8 cellular contexts compared by ENCODE assay signal in the genomic region with DNA sequence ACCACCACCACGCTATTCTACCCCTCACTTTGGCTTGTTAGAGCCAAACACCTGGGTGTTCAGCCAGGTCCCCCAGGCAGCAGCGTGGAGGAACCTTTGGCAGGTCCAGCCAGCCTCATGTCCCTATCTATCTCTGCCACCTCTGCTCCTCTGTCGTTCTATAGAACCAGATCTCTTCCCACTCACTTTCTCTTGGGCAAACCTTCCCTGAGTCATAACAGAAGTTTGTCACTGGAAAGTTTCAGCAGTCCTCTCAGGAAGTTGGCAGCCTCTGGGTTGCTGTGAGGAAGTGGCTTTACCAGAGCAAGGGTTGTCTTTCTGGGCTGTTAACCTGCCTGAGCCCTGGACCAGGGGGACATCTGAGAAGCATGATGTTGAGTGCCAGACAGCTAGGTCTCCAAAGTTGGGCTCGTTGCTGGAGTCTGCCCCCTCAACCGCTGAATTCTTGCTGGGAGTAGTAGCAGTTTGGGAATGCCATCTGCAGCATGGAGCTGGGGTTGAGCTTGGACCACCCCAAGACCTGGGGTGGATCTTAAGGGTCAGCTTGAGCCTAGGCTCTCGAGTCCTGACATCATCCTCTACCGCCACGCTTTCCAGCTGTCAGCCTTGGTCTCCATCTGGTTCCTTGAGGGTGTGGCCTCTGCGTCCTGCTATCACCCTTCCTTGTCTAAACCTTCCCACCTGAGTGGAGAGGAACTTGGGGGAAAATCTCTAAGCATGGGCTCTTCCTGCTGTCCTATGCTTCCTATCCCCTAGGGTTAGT. TPM values are rescaled to one million over a fixed set of nuclear protein-coding genes. Genes with fewer than 3 reads are reported as not detected.
DNase-seq lines count a peak whose midpoint lies in the region; ATAC-seq and TF ChIP-seq lines count a peak whose summit lies in the region.

No MANE protein-coding gene starts in this region.

- H3K9me3 Mint-ChIP-seq in activated naive CD4-positive, alpha-beta T cell treated with anti-CD3 and anti-CD28 coated beads for 36 hours: no peaks in the 10 kb centered on the region

- H3K27ac Mint-ChIP-seq in activated naive CD4-positive, alpha-beta T cell treated with anti-CD3 and anti-CD28 coated beads for 36 hours: peak overlapping the region; percentile 87

- WGBS in heart right ventricle, 2 donors: 43 to 44% methylated on average over 9 of the region's 9 CpGs

- peak overlapping the region; percentile 81 for H3K4me3 Mint-ChIP-seq in activated naive CD4-positive, alpha-beta T cell treated with anti-CD3 and anti-CD28 coated beads for 36 hours

- H3K36me3 ChIP-seq in heart right ventricle: peaks cover 0 to 63% (median 0%) of the 10 kb centered on the region in 9 donors

- H3K9me3 ChIP-seq in heart right ventricle: no peaks in the 10 kb centered on the region

- DNase-seq in GM03348 (ENCODE audit: low spot score): peak; percentile 56
- DNase-seq in NB4 (ENCODE audit: low read depth): peak; percentile 84
- DNase-seq in activated naive CD4-positive, alpha-beta T cell treated with anti-CD3 and anti-CD28 coated beads for 36 hours: peak; percentile 49
- no peak for DNase-seq in heart right ventricle
- no peak for DNase-seq in retinal pigment epithelial cell (ENCODE audit: low read depth)
- DNase-seq in NCI-H526 treated with DMSO at 0.1 percent for 48 hours (lab: John Stamatoyannopoulos, UW): no peak

- peaks cover 81% of the 10 kb centered on the region for H3K4me1 Mint-ChIP-seq in activated naive CD4-positive, alpha-beta T cell treated with anti-CD3 and anti-CD28 coated beads for 36 hours (ENCODE audit: low read depth)

- intact Hi-C loops in activated naive CD4-positive, alpha-beta T cell treated with anti-CD3 and anti-CD28 coated beads for 36 hours (cut with micrococcal nuclease): loop anchor here (1.0 to 5.0 kb wide), 2 partner anchors 8 to 167 kb away; partner anchors contain the start of gene PDIK1L
- intact Hi-C loops in heart right ventricle (cut with DNase I): loop anchor here in 2 of 10 donors (5.0 kb wide), 1 partner anchor 43 kb away; no protein-coding TSS in a partner anchor

- TF ChIP-seq POLR2A in NB4 (IDR thresholded peaks at IDR 0.05; ENCODE audit: extremely low read depth, insufficient read length): no peak

- peak in 2 of 8 donors; percentile 1 to 3 for ATAC-seq in heart right ventricle
- no peak for ATAC-seq in GM18868 (IDR thresholded peaks at IDR 0.05; ENCODE audit: unreplicated experiment)
- no peak for ATAC-seq in HG03135 (IDR thresholded peaks at IDR 0.05; ENCODE audit: unreplicated experiment)

- peaks cover 21 to 99% (median 70%) of the 10 kb centered on the region in 9 donors for H3K4me1 ChIP-seq in heart right ventricle

- CTCF ChIA-PET in activated naive CD4-positive, alpha-beta T cell treated with anti-CD3 and anti-CD28 coated beads for 36 hours (lab: Charles Lee): interaction anchor here (0.7 to 9.0 kb wide), 8 partner anchors 7 to 138 kb away, joined by 3 to 193 read pairs (median 6); partner anchors contain the start of genes CD52 and CEP85

- TF ChIP-seq CTCF in NB4 (IDR thresholded peaks at IDR 0.05; ENCODE audit: low read depth, low read length): no peak
- no peak for TF ChIP-seq CTCF in heart right ventricle (IDR thresholded peaks at IDR 0.05)
- no peak for TF ChIP-seq CTCF in retinal pigment epithelial cell (conservative IDR thresholded peaks at IDR 0.05; ENCODE audit: low read depth, low read length)

- peak overlapping the region; percentile 57 for H3K4me3 ChIP-seq in NB4 (ENCODE audit: low read depth, low read length)
- peak overlapping the region; percentile 58 to 99 (median 82) for H3K4me3 ChIP-seq in heart right ventricle
- H3K4me3 ChIP-seq in retinal pigment epithelial cell (ENCODE audit: low read length): peak overlapping the region; percentile 70

- peak overlapping the region; percentile 86 to 100 (median 95) for H3K27ac ChIP-seq in heart right ventricle

- peaks cover 32% of the 10 kb centered on the region for H3K36me3 Mint-ChIP-seq in activated naive CD4-positive, alpha-beta T cell treated with anti-CD3 and anti-CD28 coated beads for 36 hours (ENCODE audit: low read depth)

- H3K27me3 ChIP-seq in heart right ventricle: no peaks in the 10 kb centered on the region

- no peaks in the 10 kb centered on the region for H3K27me3 Mint-ChIP-seq in activated naive CD4-positive, alpha-beta T cell treated with anti-CD3 and anti-CD28 coated beads for 36 hours (ENCODE audit: low read depth)

RNA-seq across cellular contexts. Expression of gene SH3BGRL3, which starts 0.9 kb away (rescaled TPM):
- total RNA-seq in activated naive CD4-positive, alpha-beta T cell treated with anti-CD3 and anti-CD28 coated beads for 36 hours: 100 to 1,000 TPM; 130 to 132 TPM
- 100 to 1,000 TPM in 1 of 10 donors, 10 to 100 TPM in 9; 18.4 to 116 (median 25.2) TPM for total RNA-seq in heart right ventricle
- 100 to 1,000 TPM in 1 of 2 donors, 10 to 100 TPM in 1; 96.3 to 153 TPM for polyA plus RNA-seq in heart right ventricle

RNA-seq across cellular contexts. Expression of gene UBXN11, which starts 27.4 kb away (rescaled TPM):
- total RNA-seq in activated naive CD4-positive, alpha-beta T cell treated with anti-CD3 and anti-CD28 coated beads for 36 hours: 10 to 100 TPM; 26.4 to 26.9 TPM
- 10 to 100 TPM in 2 of 10 donors, 1 to 10 TPM in 8; 5.4 to 14.1 (median 7.1) TPM for total RNA-seq in heart right ventricle
- 10 to 100 TPM; 12.3 to 20.2 TPM for polyA plus RNA-seq in heart right ventricle

RNA-seq across cellular contexts. Expression of gene CD52, which starts 38.7 kb away (rescaled TPM):
- total RNA-seq in activated naive CD4-positive, alpha-beta T cell treated with anti-CD3 and anti-CD28 coated beads for 36 hours: 100 to 1,000 TPM; 129 to 141 TPM
- 10 to 100 TPM in 2 of 10 donors, 1 to 10 TPM in 8; 1.9 to 62.6 (median 5.1) TPM for total RNA-seq in heart right ventricle
- polyA plus RNA-seq in heart right ventricle: 10 to 100 TPM in 1 of 2 donors, 1 to 10 TPM in 1; 9.3 to 25.2 TPM

RNA-seq across cellular contexts. Expression of gene CEP85, which starts 45.0 kb away (rescaled TPM):
- 10 to 100 TPM; 45.7 to 47.0 TPM for total RNA-seq in activated naive CD4-positive, alpha-beta T cell treated with anti-CD3 and anti-CD28 coated beads for 36 hours
- total RNA-seq in heart right ventricle: 10 to 100 TPM; 29.9 to 74.5 (median 53.8) TPM
- 10 to 100 TPM in 1 of 2 donors, 1 to 10 TPM in 1; 7.0 to 30.9 TPM for polyA plus RNA-seq in heart right ventricle

Comparison
In these comparisons a context has a peak if more than half of its experiments do, and no peak if none do; other contexts are left out.
1. DNase-seq: peak in GM03348 (single experiment), NB4 (single experiment) and activated naive CD4-positive, alpha-beta T cell treated with anti-CD3 and anti-CD28 coated beads for 36 hours (single experiment); none in heart right ventricle (0 of 2), retinal pigment epithelial cell (single experiment) and NCI-H526 treated with DMSO at 0.1 percent for 48 hours (single experiment).
2. Peak in every context shown above with its lines, with median percentiles within 50 percentile points of each other: H3K4me3 ChIP-seq.